ENCODE assay signal across 5 cellular contexts in genomic region chr15:75258620-75259343, GRCh38. TPM values are rescaled to one million over a fixed set of nuclear protein-coding genes. Genes with fewer than 3 reads are reported as not detected.
"Had no signal": no experiment of that assay in that cellular context is flagged by ENCODE, and none has a peak within 500 bp of the region (broad histone marks: within the 10 kb centered on the region; RNA-seq: fewer than 3 reads in every experiment).

No MANE protein-coding gene starts in this region.

RNA-seq across cellular contexts. Expression of gene GOLGA6C, which starts 0.6 kb away (rescaled TPM):
- total RNA-seq: GM23248, H4, HepG2, HFFc6, HT1080 had no signal

RNA-seq across cellular contexts. Expression of gene GOLGA6D, which starts 23.9 kb away (rescaled TPM):
- total RNA-seq: GM23248, H4, HepG2, HFFc6, HT1080 had no signal
